1 cellular context compared by ENCODE assay signal in genomic region chr12:53451661-53452158, GRCh38.
TF ChIP-seq lines count a peak whose summit lies in the region.

Gene PCBP2 (plus strand): TSS chr12:53452102. CDS start chr12:53454801, 2,699 bp downstream.

TF ChIP-seq in HepG2, 621 proteins besides CTCF, POLR2A, EP300 and RAD21 (continued from another document and continues in another):
- TF ChIP-seq, protein P1, sequence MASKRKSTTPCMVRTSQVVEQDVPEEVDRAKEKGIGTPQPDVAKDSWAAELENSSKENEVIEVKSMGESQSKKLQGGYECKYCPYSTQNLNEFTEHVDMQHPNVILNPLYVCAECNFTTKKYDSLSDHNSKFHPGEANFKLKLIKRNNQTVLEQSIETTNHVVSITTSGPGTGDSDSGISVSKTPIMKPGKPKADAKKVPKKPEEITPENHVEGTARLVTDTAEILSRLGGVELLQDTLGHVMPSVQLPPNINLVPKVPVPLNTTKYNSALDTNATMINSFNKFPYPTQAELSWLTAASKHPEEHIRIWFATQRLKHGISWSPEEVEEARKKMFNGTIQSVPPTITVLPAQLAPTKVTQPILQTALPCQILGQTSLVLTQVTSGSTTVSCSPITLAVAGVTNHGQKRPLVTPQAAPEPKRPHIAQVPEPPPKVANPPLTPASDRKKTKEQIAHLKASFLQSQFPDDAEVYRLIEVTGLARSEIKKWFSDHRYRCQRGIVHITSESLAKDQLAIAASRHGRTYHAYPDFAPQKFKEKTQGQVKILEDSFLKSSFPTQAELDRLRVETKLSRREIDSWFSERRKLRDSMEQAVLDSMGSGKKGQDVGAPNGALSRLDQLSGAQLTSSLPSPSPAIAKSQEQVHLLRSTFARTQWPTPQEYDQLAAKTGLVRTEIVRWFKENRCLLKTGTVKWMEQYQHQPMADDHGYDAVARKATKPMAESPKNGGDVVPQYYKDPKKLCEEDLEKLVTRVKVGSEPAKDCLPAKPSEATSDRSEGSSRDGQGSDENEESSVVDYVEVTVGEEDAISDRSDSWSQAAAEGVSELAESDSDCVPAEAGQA (IDR thresholded peaks at IDR 0.05; ENCODE audit: low read depth) = peak; percentile 81
- TF ChIP-seq, protein P1 (CRISPR knock-in tag; IDR thresholded peaks at IDR 0.05; ENCODE audit: borderline replicate concordance) = no peak
- TF ChIP-seq ZNF512 (CRISPR knock-in tag; IDR thresholded peaks at IDR 0.05) = no peak
- TF ChIP-seq ZNF646 (CRISPR knock-in tag; IDR thresholded peaks at IDR 0.05) = no peak
- TF ChIP-seq FOSL2 (CRISPR knock-in tag; IDR thresholded peaks at IDR 0.05) = peak; percentile 76; the same call in 1 of the 2 replicates
- peak; percentile 58; the same call in 1 of the 2 replicates for TF ChIP-seq ZSCAN21 (CRISPR knock-in tag; IDR thresholded peaks at IDR 0.05; ENCODE audit: borderline replicate concordance)
- TF ChIP-seq, protein P2, sequence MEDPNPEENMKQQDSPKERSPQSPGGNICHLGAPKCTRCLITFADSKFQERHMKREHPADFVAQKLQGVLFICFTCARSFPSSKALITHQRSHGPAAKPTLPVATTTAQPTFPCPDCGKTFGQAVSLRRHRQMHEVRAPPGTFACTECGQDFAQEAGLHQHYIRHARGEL (CRISPR knock-in tag; IDR thresholded peaks at IDR 0.05) = no peak
- peak; percentile 93 for TF ChIP-seq RBFOX2 (IDR thresholded peaks at IDR 0.05; ENCODE audit: low read depth, low read length)
- TF ChIP-seq, protein P3, sequence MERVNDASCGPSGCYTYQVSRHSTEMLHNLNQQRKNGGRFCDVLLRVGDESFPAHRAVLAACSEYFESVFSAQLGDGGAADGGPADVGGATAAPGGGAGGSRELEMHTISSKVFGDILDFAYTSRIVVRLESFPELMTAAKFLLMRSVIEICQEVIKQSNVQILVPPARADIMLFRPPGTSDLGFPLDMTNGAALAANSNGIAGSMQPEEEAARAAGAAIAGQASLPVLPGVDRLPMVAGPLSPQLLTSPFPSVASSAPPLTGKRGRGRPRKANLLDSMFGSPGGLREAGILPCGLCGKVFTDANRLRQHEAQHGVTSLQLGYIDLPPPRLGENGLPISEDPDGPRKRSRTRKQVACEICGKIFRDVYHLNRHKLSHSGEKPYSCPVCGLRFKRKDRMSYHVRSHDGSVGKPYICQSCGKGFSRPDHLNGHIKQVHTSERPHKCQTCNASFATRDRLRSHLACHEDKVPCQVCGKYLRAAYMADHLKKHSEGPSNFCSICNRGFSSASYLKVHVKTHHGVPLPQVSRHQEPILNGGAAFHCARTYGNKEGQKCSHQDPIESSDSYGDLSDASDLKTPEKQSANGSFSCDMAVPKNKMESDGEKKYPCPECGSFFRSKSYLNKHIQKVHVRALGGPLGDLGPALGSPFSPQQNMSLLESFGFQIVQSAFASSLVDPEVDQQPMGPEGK (CRISPR knock-in tag; IDR thresholded peaks at IDR 0.05) = peak; percentile 90
- no peak for TF ChIP-seq XBP1 (CRISPR knock-in tag; IDR thresholded peaks at IDR 0.05)
- no peak for TF ChIP-seq ZBTB8A (CRISPR knock-in tag; IDR thresholded peaks at IDR 0.05; ENCODE audit: borderline replicate concordance, low read depth)
- no peak for TF ChIP-seq SRSF4 (IDR thresholded peaks at IDR 0.05; ENCODE audit: low read depth, low read length, poor library complexity, severe bottlenecking)
- TF ChIP-seq CENPX (CRISPR knock-in tag; IDR thresholded peaks at IDR 0.05) = no peak
- 0 out of 2 replicates have a peak, but pooled peaks have one; percentile 33 for TF ChIP-seq ZBTB38 (CRISPR knock-in tag; IDR thresholded peaks at IDR 0.05)
- peak in 1 of 2 experiments; percentile 74; a peak in 1 of 4 replicates for TF ChIP-seq KLF16 (CRISPR knock-in tag; IDR thresholded peaks at IDR 0.05)
- no peak for TF ChIP-seq ZNF589 (CRISPR knock-in tag; conservative IDR thresholded peaks at IDR 0.05)
- no peak for TF ChIP-seq ZNF12 (CRISPR knock-in tag; IDR thresholded peaks at IDR 0.05)
- TF ChIP-seq, protein P4, sequence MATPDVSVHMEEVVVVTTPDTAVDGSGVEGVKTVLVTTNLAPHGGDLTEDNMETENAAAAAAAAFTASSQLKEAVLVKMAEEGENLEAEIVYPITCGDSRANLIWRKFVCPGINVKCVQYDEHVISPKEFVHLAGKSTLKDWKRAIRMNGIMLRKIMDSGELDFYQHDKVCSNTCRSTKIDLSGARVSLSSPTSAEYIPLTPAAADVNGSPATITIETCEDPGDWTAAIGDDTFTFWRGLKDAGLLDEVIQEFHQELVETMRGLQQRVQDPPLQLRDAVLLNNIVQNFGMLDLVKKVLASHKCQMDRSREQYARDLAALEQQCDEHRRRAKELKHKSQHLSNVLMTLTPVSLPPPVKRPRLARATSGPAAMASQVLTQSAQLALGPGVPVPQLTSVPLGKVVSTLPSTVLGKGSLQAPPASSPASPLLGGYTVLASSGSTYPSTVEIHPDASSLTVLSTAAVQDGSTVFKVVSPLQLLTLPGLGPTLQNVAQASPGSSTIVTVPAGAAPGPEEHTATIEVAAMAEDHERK (CRISPR knock-in tag; IDR thresholded peaks at IDR 0.05; ENCODE audit: low read depth) = peak; percentile 71
- TF ChIP-seq HINFP (CRISPR knock-in tag; IDR thresholded peaks at IDR 0.05; ENCODE audit: low read depth) = no peak
- TF ChIP-seq NFATC3 (CRISPR knock-in tag; IDR thresholded peaks at IDR 0.05) = 0 out of 2 replicates have a peak, but pooled peaks have one; percentile 54
- TF ChIP-seq ZNF333 (CRISPR knock-in tag; IDR thresholded peaks at IDR 0.05; ENCODE audit: borderline replicate concordance) = no peak
- TF ChIP-seq, protein P5, sequence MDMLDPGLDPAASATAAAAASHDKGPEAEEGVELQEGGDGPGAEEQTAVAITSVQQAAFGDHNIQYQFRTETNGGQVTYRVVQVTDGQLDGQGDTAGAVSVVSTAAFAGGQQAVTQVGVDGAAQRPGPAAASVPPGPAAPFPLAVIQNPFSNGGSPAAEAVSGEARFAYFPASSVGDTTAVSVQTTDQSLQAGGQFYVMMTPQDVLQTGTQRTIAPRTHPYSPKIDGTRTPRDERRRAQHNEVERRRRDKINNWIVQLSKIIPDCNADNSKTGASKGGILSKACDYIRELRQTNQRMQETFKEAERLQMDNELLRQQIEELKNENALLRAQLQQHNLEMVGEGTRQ (IDR thresholded peaks at IDR 0.05; ENCODE audit: low read depth, low read length) = no peak
- TF ChIP-seq, protein P5 (CRISPR knock-in tag; IDR thresholded peaks at IDR 0.05; ENCODE audit: borderline replicate concordance) = no peak
- TF ChIP-seq MTA3 (CRISPR knock-in tag; IDR thresholded peaks at IDR 0.05) = no peak
- TF ChIP-seq SRF (IDR thresholded peaks at IDR 0.05; ENCODE audit: low read depth, low read length) = no peak
- TF ChIP-seq TMF1 (CRISPR knock-in tag; IDR thresholded peaks at IDR 0.05; ENCODE audit: low read depth) = no peak
- TF ChIP-seq KLF6 (CRISPR knock-in tag; IDR thresholded peaks at IDR 0.05) = no peak
- TF ChIP-seq ZNF816 (CRISPR knock-in tag; IDR thresholded peaks at IDR 0.05; ENCODE audit: borderline replicate concordance) = no peak
- TF ChIP-seq HOXA3 (CRISPR knock-in tag; IDR thresholded peaks at IDR 0.05) = peak; percentile 95
- TF ChIP-seq ZNF224 (CRISPR knock-in tag; IDR thresholded peaks at IDR 0.05) = no peak
- TF ChIP-seq SP2 (CRISPR knock-in tag; IDR thresholded peaks at IDR 0.05) = peak; percentile 77
- no peak for TF ChIP-seq ZNF510 (CRISPR knock-in tag; IDR thresholded peaks at IDR 0.05; ENCODE audit: low read depth)
- no peak for TF ChIP-seq IRX3 (CRISPR knock-in tag; IDR thresholded peaks at IDR 0.05; ENCODE audit: borderline replicate concordance, low read depth)
- no peak for TF ChIP-seq ZNF678 (CRISPR knock-in tag; IDR thresholded peaks at IDR 0.05)
- 0 out of 2 replicates have a peak, but pooled peaks have one; percentile 89 for TF ChIP-seq FIP1L1 (IDR thresholded peaks at IDR 0.05; ENCODE audit: borderline replicate concordance, insufficient read depth, low read depth, low read length)
- TF ChIP-seq KDM2A (CRISPR knock-in tag; IDR thresholded peaks at IDR 0.05; ENCODE audit: borderline replicate concordance, low read depth) = peak; percentile 98
- no peak for TF ChIP-seq CHCHD3 (CRISPR knock-in tag; IDR thresholded peaks at IDR 0.05)
